1 cellular context compared by ENCODE assay signal in genomic region chr4:185213341-185213740, GRCh38.
TF ChIP-seq lines count a peak whose summit lies in the region.

No MANE protein-coding gene starts in this region.

TF ChIP-seq in GM12878, 131 proteins besides CTCF, POLR2A, EP300 and RAD21:
- TF ChIP-seq CREB1 (IDR thresholded peaks at IDR 0.05; ENCODE audit: low read depth) (no peak), MLLT1 (IDR thresholded peaks at IDR 0.05) (no peak), POLR2AphosphoS2 (IDR thresholded peaks at IDR 0.05; ENCODE audit: low read depth, low read length) (no peak), ZBTB33 (IDR thresholded peaks at IDR 0.05) (no peak), NFXL1 (IDR thresholded peaks at IDR 0.05; ENCODE audit: borderline replicate concordance) (no peak), STAT3 (IDR thresholded peaks at IDR 0.05; ENCODE audit: low read depth, low read length) (no peak), JUNB (IDR thresholded peaks at IDR 0.05) (no peak), ELK1 (IDR thresholded peaks at IDR 0.05; ENCODE audit: low read depth, low read length) (no peak), CHD2 (IDR thresholded peaks at IDR 0.05; ENCODE audit: borderline replicate concordance, low read depth, low read length) (no peak), TARDBP (IDR thresholded peaks at IDR 0.05; ENCODE audit: borderline replicate concordance) (no peak), SMAD1 (IDR thresholded peaks at IDR 0.05; ENCODE audit: low read depth, partially characterized antibody) (no peak), SRF (IDR thresholded peaks at IDR 0.05; ENCODE audit: low read depth in 2 of 2, low read length in 2 of 2) (no peak), BCL11A (IDR thresholded peaks at IDR 0.05; ENCODE audit: low read depth, low read length) (no peak), ZBTB40 (IDR thresholded peaks at IDR 0.05; ENCODE audit: borderline replicate concordance) (no peak), ATF3 (IDR thresholded peaks at IDR 0.05; ENCODE audit: borderline replicate concordance, extremely low read depth, low read depth, low read length) (no peak), BHLHE40 (IDR thresholded peaks at IDR 0.05; ENCODE audit: borderline replicate concordance in 1 of 2, low read depth in 2 of 2, low read length in 1 of 2) (no peak), EGR1 (IDR thresholded peaks at IDR 0.05; ENCODE audit: borderline replicate concordance in 1 of 2, low read depth in 2 of 2, low read length in 2 of 2) (no peak), REST (IDR thresholded peaks at IDR 0.05; ENCODE audit: low read depth, low read length) (no peak), MYC (IDR thresholded peaks at IDR 0.05; ENCODE audit: insufficient read depth, insufficient read length, insufficient replicate concordance, low read length, severe bottlenecking) (no peak)
